ENCODE assay signal across 11 cellular contexts in genomic region chr7:131218727-131219128, GRCh38.
DNase-seq lines count a peak whose midpoint lies in the region; ATAC-seq, FAIRE-seq and TF ChIP-seq lines count a peak whose summit lies in the region.
"Had no signal": no experiment of that assay in that cellular context is flagged by ENCODE, and none has a peak within 500 bp of the region (broad histone marks: within the 10 kb centered on the region; RNA-seq: fewer than 3 reads in every experiment).

No MANE protein-coding gene starts in this region.

- TF ChIP-seq CTCF in neural crest cell (conservative IDR thresholded peaks at IDR 0.05) (no peak), SK-N-SH (IDR thresholded peaks at IDR 0.05) (no peak)

- H3K9me3 ChIP-seq in SK-N-SH (no peaks in the 10 kb centered on the region), small intestine (ENCODE audit: control insufficient read depth, low read depth) (no peaks in the 10 kb centered on the region)

- TF ChIP-seq RAD21 in SK-N-SH (IDR thresholded peaks at IDR 0.05; ENCODE audit: low read length) = no peak

- ATAC-seq in GM18498 (IDR thresholded peaks at IDR 0.05; ENCODE audit: unreplicated experiment) (peak; percentile 68), HG02623 (IDR thresholded peaks at IDR 0.05; ENCODE audit: unreplicated experiment) (peak; percentile 46), GM18520 (IDR thresholded peaks at IDR 0.05; ENCODE audit: unreplicated experiment) (no peak)

- H3K36me3 ChIP-seq in SK-N-SH (replicated peaks in 1 of 2; ENCODE audit: control insufficient read depth in 1 of 2, insufficient read depth in 2 of 2, low read length in 1 of 2) = no peaks in the 10 kb centered on the region
- no peaks in the 10 kb centered on the region for H3K36me3 ChIP-seq in small intestine (ENCODE audit: control insufficient read depth in 2 of 2, insufficient read depth in 2 of 2, low read length in 2 of 2)

- no peak overlapping the region for H3K9ac ChIP-seq in SK-N-SH

- H3K9me3 Mint-ChIP-seq in neural crest cell = peaks cover 6% of the 10 kb centered on the region

- H3K4me2 ChIP-seq in SK-N-SH = no peak overlapping the region

- H3K4me3 Mint-ChIP-seq in neural crest cell = peak overlapping the region; percentile 5

- CTCF ChIA-PET in SK-N-SH (lab: Yijun Ruan, JAX) = interaction anchor here (1.2 kb wide), 1 partner anchor 10 kb away, joined by 3 read pairs; no protein-coding TSS in a partner anchor

- H3K79me2 ChIP-seq in SK-N-SH (ENCODE audit: insufficient read depth) = no peaks in the 10 kb centered on the region

- H3K27ac ChIP-seq in SK-N-SH (ENCODE audit: low read depth in 2 of 2, low read length in 1 of 2) (no peak overlapping the region), small intestine (ENCODE audit: low read depth in 1 of 2, low read length in 1 of 2) (no peak overlapping the region)

- peaks cover 30% of the 10 kb centered on the region for H3K4me1 Mint-ChIP-seq in neural crest cell

- peak; percentile 48 for DNase-seq in SIG-M5 (lab: John Stamatoyannopoulos, UW)
- no peak for DNase-seq in neural crest cell (ENCODE audit: low read depth, low spot score)
- DNase-seq in SK-N-SH = no peak
- no peak for DNase-seq in small intestine
- no peak for DNase-seq in DMS 273 (lab: John Stamatoyannopoulos, UW; ENCODE audit: unreplicated experiment)
- DNase-seq: DMS 273 treated with DMSO at 0.1 percent for 48 hours, NCI-H524 had no signal

- no peaks in the 10 kb centered on the region for H3K9me2 ChIP-seq in SK-N-SH

- WGBS in SK-N-SH (ENCODE audit: low lambda C conversion rate) = 62% methylated on average over 3 of the region's 3 CpGs
- WGBS in small intestine, 3 donors = 52 to 86% (median 60%) methylated on average over 3 of the region's 3 CpGs

- H3K4me1 ChIP-seq in SK-N-SH (ENCODE audit: control insufficient read depth in 1 of 2, insufficient read depth in 2 of 2, low read depth in 1 of 2, low read length in 1 of 2) (no peaks in the 10 kb centered on the region), small intestine (ENCODE audit: control insufficient read depth in 2 of 2, insufficient read depth in 1 of 2, low read depth in 1 of 2, low read length in 1 of 2) (no peaks in the 10 kb centered on the region)

- no peak for FAIRE-seq in small intestine (lab: Jason Lieb, UNC)
- FAIRE-seq: islet of Langerhans had no signal

- POLR2A ChIA-PET in SK-N-SH (lab: Yijun Ruan, JAX) = no interaction called here

- H3K4me3 ChIP-seq in SK-N-SH (ENCODE audit: low read depth in 2 of 2, low read length in 1 of 2) (no peak overlapping the region), small intestine (ENCODE audit: low read depth in 1 of 2, low read length in 2 of 2) (no peak overlapping the region)

- peak overlapping the region; percentile 1 for H3K27ac Mint-ChIP-seq in neural crest cell (ENCODE audit: unreplicated experiment)

- H3K27me3 ChIP-seq in SK-N-SH (ENCODE audit: insufficient read depth) = no peaks in the 10 kb centered on the region
- no peaks in the 10 kb centered on the region for H3K27me3 ChIP-seq in small intestine (ENCODE audit: control insufficient read depth in 2 of 2, insufficient read depth in 2 of 2, low read length in 2 of 2)

- no peaks in the 10 kb centered on the region for H3K27me3 Mint-ChIP-seq in neural crest cell (ENCODE audit: low read depth)

- H2AFZ ChIP-seq in SK-N-SH (ENCODE audit: low read depth) = no peak overlapping the region

- H3K36me3 Mint-ChIP-seq in neural crest cell (ENCODE audit: low read depth) = no peaks in the 10 kb centered on the region

- H4K20me1 ChIP-seq in SK-N-SH (ENCODE audit: insufficient read depth) = no peaks in the 10 kb centered on the region

- H3F3A ChIP-seq in SK-N-SH (replicated peaks; ENCODE audit: insufficient read depth) = no peaks in the 10 kb centered on the region

- no peak for TF ChIP-seq EP300 in SK-N-SH (IDR thresholded peaks at IDR 0.05; ENCODE audit: borderline replicate concordance in 1 of 2, low read depth in 1 of 2, low read length in 1 of 2)

TF ChIP-seq in SK-N-SH, 30 proteins besides CTCF, POLR2A, EP300 and RAD21:
- TF ChIP-seq PBX3 (IDR thresholded peaks at IDR 0.05) (no peak), SMC3 (IDR thresholded peaks at IDR 0.05; ENCODE audit: low read depth, low read length) (no peak), RFX5 (IDR thresholded peaks at IDR 0.05; ENCODE audit: low read length) (no peak), SIN3A (IDR thresholded peaks at IDR 0.05; ENCODE audit: borderline replicate concordance, low read depth, low read length) (no peak), NFIC (IDR thresholded peaks at IDR 0.05; ENCODE audit: borderline replicate concordance) (no peak), RXRA (IDR thresholded peaks at IDR 0.05; ENCODE audit: borderline replicate concordance, low read depth) (no peak), REST (IDR thresholded peaks at IDR 0.05; ENCODE audit: low read depth, low read length) (no peak), ELF1 (IDR thresholded peaks at IDR 0.05) (no peak)
